9 cellular contexts compared by ENCODE assay signal in the genomic region with DNA sequence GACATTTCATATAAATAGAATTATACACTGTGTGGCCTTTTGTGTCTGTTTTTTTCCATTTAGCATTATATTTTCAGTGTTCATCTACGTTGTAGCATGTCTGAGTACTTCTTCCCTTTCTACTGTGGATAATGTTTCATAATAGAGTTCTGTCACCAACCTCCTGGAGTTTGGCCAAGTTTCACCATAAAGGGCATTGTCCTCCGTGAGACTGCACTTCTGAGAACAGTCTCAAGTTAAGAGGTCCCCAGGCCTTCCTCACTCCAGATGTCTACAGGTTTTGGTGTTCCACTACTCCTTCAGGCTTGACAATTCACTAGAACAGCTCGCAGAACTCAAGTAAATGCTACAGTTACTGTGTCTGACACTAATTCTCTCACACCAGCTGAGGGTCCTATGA. TPM values are rescaled to one million over a fixed set of nuclear protein-coding genes. Genes with fewer than 3 reads are reported as not detected.
DNase-seq lines count a peak whose midpoint lies in the region; ATAC-seq and TF ChIP-seq lines count a peak whose summit lies in the region.
"Had no signal": no experiment of that assay in that cellular context is flagged by ENCODE, and none has a peak within 500 bp of the region (broad histone marks: within the 10 kb centered on the region; RNA-seq: fewer than 3 reads in every experiment).

No MANE protein-coding gene starts in this region.

- H3K9me3 ChIP-seq in heart left ventricle (no peaks in the 10 kb centered on the region), thyroid gland (no peaks in the 10 kb centered on the region)

- H3K27me3 ChIP-seq in heart left ventricle = no peaks in the 10 kb centered on the region
- H3K27me3 ChIP-seq in thyroid gland = no peaks in the 10 kb centered on the region

- peak overlapping the region in 8 of 12 donors; percentile 16 to 81 (median 38) for H3K27ac ChIP-seq in heart left ventricle
- peak overlapping the region; percentile 80 to 90 (median 85) for H3K27ac ChIP-seq in thyroid gland

- TF ChIP-seq CTCF in heart left ventricle (IDR thresholded peaks at IDR 0.05) (no peak), thyroid gland (IDR thresholded peaks at IDR 0.05) (no peak)

- TF ChIP-seq POLR2A in heart left ventricle (IDR thresholded peaks at IDR 0.05) = no peak
- no peak for TF ChIP-seq POLR2A in thyroid gland (IDR thresholded peaks at IDR 0.05)

- WGBS in heart left ventricle, 4 donors = 39 to 42% (median 40%) methylated on average over 3 of the region's 3 CpGs
- 13 to 21% methylated on average over 3 of the region's 3 CpGs for WGBS in thyroid gland, 2 donors

- H3K4me1 ChIP-seq in heart left ventricle (peaks cover 0 to 49% (median 11%) of the 10 kb centered on the region in 12 donors), thyroid gland (peaks cover 21 to 28% of the 10 kb centered on the region in 2 donors)

- H3K36me3 ChIP-seq in heart left ventricle = no peaks in the 10 kb centered on the region
- no peaks in the 10 kb centered on the region for H3K36me3 ChIP-seq in thyroid gland

- intact Hi-C loops in heart left ventricle (cut with DNase I) (no loop called here), thyroid gland (cut with DNase I) (no loop called here)

- DNase-seq in NCI-H2196 (lab: John Stamatoyannopoulos, UW; ENCODE audit: unreplicated experiment) (peak; percentile 38), NCI-H2196 treated with DMSO at 0.1 percent for 48 hours (lab: John Stamatoyannopoulos, UW; ENCODE audit: unreplicated experiment) (no peak), heart left ventricle (peak in 3 of 5 donors; percentile 51 to 59 (median 57)), thyroid gland (peak; percentile 65 to 69), cortex of kidney (lab: John Stamatoyannopoulos, UW) (no peak)
- DNase-seq: effector CD4-positive, alpha-beta T cell; SHP77 treated with DMSO at 0.1 percent for 48 hours had no signal

- peak overlapping the region in 1 of 12 donors; percentile 12 for H3K4me3 ChIP-seq in heart left ventricle
- no peak overlapping the region for H3K4me3 ChIP-seq in thyroid gland (replicated peaks in 1 of 3)

- peak in 3 of 4 donors; percentile 79 to 82 (median 80) for ATAC-seq in heart left ventricle
- ATAC-seq in GM19467 (IDR thresholded peaks at IDR 0.05; ENCODE audit: unreplicated experiment) = no peak

RNA-seq across cellular contexts. Expression of gene SLC35A4, which starts 30.9 kb away (rescaled TPM):
- total RNA-seq in heart left ventricle = 10 to 100 TPM; 55.5 to 92.1 (median 75.9) TPM
- 100 to 1,000 TPM in 1 of 2 donors, 10 to 100 TPM in 1; 39.2 to 118 TPM for polyA plus RNA-seq in heart left ventricle
- total RNA-seq in thyroid gland = 100 to 1,000 TPM in 1 of 4 donors, 10 to 100 TPM in 3; 64.2 to 114 (median 74.0) TPM

RNA-seq across cellular contexts. Expression of gene APBB3, which starts 31.1 kb away (rescaled TPM):
- total RNA-seq in heart left ventricle = 10 to 100 TPM in 5 of 9 donors, 1 to 10 TPM in 4; 3.6 to 23.1 (median 11.4) TPM
- 10 to 100 TPM in 1 of 2 donors, 1 to 10 TPM in 1; 4.9 to 14.7 TPM for polyA plus RNA-seq in heart left ventricle
- 10 to 100 TPM; 20.2 to 33.5 (median 26.1) TPM for total RNA-seq in thyroid gland

RNA-seq across cellular contexts. Expression of gene CD14, which starts 37.4 kb away (rescaled TPM):
- 100 to 1,000 TPM in 2 of 9 donors, 10 to 100 TPM in 7; 16.6 to 220 (median 26.7) TPM for total RNA-seq in heart left ventricle
- 10 to 100 TPM in 1 of 2 donors, 1 to 10 TPM in 1; 9.9 to 20.3 TPM for polyA plus RNA-seq in heart left ventricle
- 10 to 100 TPM; 18.5 to 36.7 (median 30.0) TPM for total RNA-seq in thyroid gland
- total RNA-seq: A172 had no signal

RNA-seq across cellular contexts. Expression of gene SRA1, which starts 38.3 kb away (rescaled TPM):
- 10 to 100 TPM; 22.4 to 38.1 (median 28.1) TPM for total RNA-seq in heart left ventricle
- polyA plus RNA-seq in heart left ventricle = 10 to 100 TPM; 32.1 to 36.5 TPM
- 10 to 100 TPM; 22.7 to 43.7 (median 35.7) TPM for total RNA-seq in thyroid gland

RNA-seq across cellular contexts. Expression of gene TMCO6, which starts 43.7 kb away (rescaled TPM):
- 10 to 100 TPM in 1 of 9 donors, 1 to 10 TPM in 8; 2.2 to 11.7 (median 3.3) TPM for total RNA-seq in heart left ventricle
- polyA plus RNA-seq in heart left ventricle = 1 to 10 TPM; 3.9 to 8.7 TPM
- 10 to 100 TPM; 16.1 to 48.7 (median 29.3) TPM for total RNA-seq in thyroid gland

Comparison
In these comparisons a context has a peak if more than half of its experiments do, and no peak if none do; other contexts are left out.
1. DNase-seq: peak in NCI-H2196 (single experiment), heart left ventricle (3 of 5) and thyroid gland (2 of 2); none in NCI-H2196 treated with DMSO at 0.1 percent for 48 hours (single experiment) and cortex of kidney (single experiment).